In genomic region chr11:110376711-110377324, GRCh38 we compare ENCODE assay signal across 8 cellular contexts. TPM values are rescaled to one million over a fixed set of nuclear protein-coding genes. Genes with fewer than 3 reads are reported as not detected.
A peak's percentile ranks its signal among the peaks of the same experiment; 100 is the strongest.
DNase-seq lines count a peak whose midpoint lies in the region; ATAC-seq, FAIRE-seq and TF ChIP-seq lines count a peak whose summit lies in the region.

No MANE protein-coding gene starts in this region.

- no peak overlapping the region for H3K27ac Mint-ChIP-seq in activated T-helper 17 cell treated with anti-CD3 and anti-CD28 coated beads, Interleukin-2, amount 50 U/mL, for 72 hours

- H3K27me3 Mint-ChIP-seq in activated T-helper 17 cell treated with anti-CD3 and anti-CD28 coated beads, Interleukin-2, amount 50 U/mL, for 72 hours, result no peaks in the 10 kb centered on the region

- H3K27me3 ChIP-seq in SJCRH30, result no peaks in the 10 kb centered on the region
- no peaks in the 10 kb centered on the region for H3K27me3 ChIP-seq in colonic mucosa

- no peak overlapping the region for H3K4me3 Mint-ChIP-seq in activated T-helper 17 cell treated with anti-CD3 and anti-CD28 coated beads, Interleukin-2, amount 50 U/mL, for 72 hours

- intact Hi-C loops in colonic mucosa (cut with DNase I), result loop anchor here (2.0 to 5.0 kb wide), 3 partner anchors 55 to 430 kb away; no protein-coding TSS in a partner anchor
- intact Hi-C loops in left colon (cut with DNase I, micrococcal nuclease), result loop anchor here in 1 of 2 donors (2.0 to 10.0 kb wide), 3 partner anchors 58 to 432 kb away; no protein-coding TSS in a partner anchor

- no peaks in the 10 kb centered on the region for H3K36me3 ChIP-seq in SJCRH30
- no peaks in the 10 kb centered on the region for H3K36me3 ChIP-seq in colonic mucosa

- H3K4me3 ChIP-seq in SJCRH30 (peak overlapping the region; percentile 56), colonic mucosa (no peak overlapping the region)

- H3K9me3 ChIP-seq in SJCRH30 (replicated peaks) (no peaks in the 10 kb centered on the region), colonic mucosa (no peaks in the 10 kb centered on the region)

- DNase-seq in D721Med (ENCODE audit: insufficient read length, low spot score), result peak; percentile 40
- peak; percentile 5 for DNase-seq in MV-4-11 (lab: John Stamatoyannopoulos, UW)
- DNase-seq in SJCRH30, result peak; percentile 89 to 96
- DNase-seq in colonic mucosa, result peak; percentile 71
- peak; percentile 67 to 68 for DNase-seq in left colon
- peak; percentile 46 for DNase-seq in stromal cell of bone marrow (ENCODE audit: low read depth)

- H3K27ac ChIP-seq in SJCRH30 (peak overlapping the region; percentile 91), colonic mucosa (no peak overlapping the region)

- H3K36me3 Mint-ChIP-seq in activated T-helper 17 cell treated with anti-CD3 and anti-CD28 coated beads, Interleukin-2, amount 50 U/mL, for 72 hours (ENCODE audit: low read depth), result no peaks in the 10 kb centered on the region

- no peaks in the 10 kb centered on the region for H3K9me3 Mint-ChIP-seq in activated T-helper 17 cell treated with anti-CD3 and anti-CD28 coated beads, Interleukin-2, amount 50 U/mL, for 72 hours

- FAIRE-seq in D721Med (lab: Jason Lieb, UNC), result no peak

- H3K4me1 Mint-ChIP-seq in activated T-helper 17 cell treated with anti-CD3 and anti-CD28 coated beads, Interleukin-2, amount 50 U/mL, for 72 hours, result peaks cover 14% of the 10 kb centered on the region

- peaks cover 3% of the 10 kb centered on the region for H3K4me1 ChIP-seq in SJCRH30
- H3K4me1 ChIP-seq in colonic mucosa, result no peaks in the 10 kb centered on the region

- TF ChIP-seq CTCF in D721Med (IDR thresholded peaks at IDR 0.05; ENCODE audit: insufficient read depth, missing control alignments) (peak; percentile 89), colonic mucosa (IDR thresholded peaks at IDR 0.05) (peak; percentile 68)

- ATAC-seq in GM21423 (IDR thresholded peaks at IDR 0.05; ENCODE audit: unreplicated experiment), result peak; percentile 40
- peak; percentile 92 for ATAC-seq in left colon
- no peak for ATAC-seq in activated T-helper 17 cell treated with anti-CD3 and anti-CD28 coated beads, Interleukin-2, amount 50 U/mL, for 72 hours (replicated peaks)

- no peak overlapping the region for H3K9ac ChIP-seq in colonic mucosa (ENCODE audit: low read depth in 2 of 2, low read length in 2 of 2)

RNA-seq across cellular contexts. Expression of gene FDX1, which starts 52.9 kb away (rescaled TPM):
- total RNA-seq in SJCRH30 (2014; rRNA removed; shearing (Covaris generic)), result 7.1 and 8.3 TPM in 2 replicates
- total RNA-seq in colonic mucosa, result 10 to 100 TPM; 19.0 to 23.7 TPM
- 10 to 100 TPM; 22.6 to 24.0 TPM for total RNA-seq in left colon
- total RNA-seq in activated T-helper 17 cell treated with anti-CD3 and anti-CD28 coated beads, Interleukin-2, amount 50 U/mL, for 72 hours, result 10 to 100 TPM in 1 of 2 donors, 1 to 10 TPM in 1; 8.5 to 15.3 TPM

Comparison
In these comparisons a context has a peak if more than half of its experiments do, and no peak if none do; other contexts are left out.
1. DNase-seq: peak in every context shown above with its lines; median percentile 92 in SJCRH30; 71 in colonic mucosa; 68 in left colon; 46 in stromal cell of bone marrow; 40 in D721Med; 5 in MV-4-11.